ENCODE assay signal across 17 cellular contexts in the genomic region with DNA sequence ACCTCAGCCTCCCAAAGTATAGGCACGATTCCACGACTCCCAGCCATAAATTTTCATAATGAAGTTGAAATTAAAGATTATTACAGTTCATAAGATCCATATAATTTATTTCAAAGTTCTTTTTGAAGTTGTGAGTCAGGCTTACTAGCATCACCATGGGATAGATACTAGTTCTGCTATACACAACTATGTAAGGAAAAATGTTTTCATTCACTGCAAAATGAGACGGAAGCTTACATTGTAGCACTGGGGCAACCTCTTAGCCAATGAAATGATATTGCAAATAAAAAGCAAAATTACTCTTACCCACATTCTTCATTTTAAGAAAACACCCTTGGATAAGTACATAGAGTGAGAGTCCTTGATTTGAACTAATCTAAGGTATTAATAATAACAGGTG. TPM values are rescaled to one million over a fixed set of nuclear protein-coding genes. Genes with fewer than 3 reads are reported as not detected.
DNase-seq lines count a peak whose midpoint lies in the region; TF ChIP-seq lines count a peak whose summit lies in the region.
"Had no signal": no experiment of that assay in that cellular context is flagged by ENCODE, and none has a peak within 500 bp of the region (broad histone marks: within the 10 kb centered on the region; RNA-seq: fewer than 3 reads in every experiment).

No MANE protein-coding gene starts in this region.

- DNase-seq in PC-9 (no peak), fibroblast of pulmonary artery (ENCODE audit: low read depth) (peak; percentile 21), SW480 (ENCODE audit: low spot score) (no peak), middle frontal gyrus (ENCODE audit: extremely low spot score, low spot score) (no peak)
- no peak for DNase-seq in activated CD4-positive, alpha-beta memory T cell treated with anti-CD3 and anti-CD28 coated beads for 36 hours
- DNase-seq: ACHN, DMS79 treated with DMSO at 0.1 percent for 48 hours, MG63, NCI-H1048, NCI-H1436 treated with DMSO at 0.1 percent for 48 hours, NCI-H2029, NCI-H2171 treated with DMSO at 0.1 percent for 48 hours, NCI-H446, RPMI8226 had no signal

- no peak overlapping the region for H3K4me3 ChIP-seq in BLaER1 treated with 17β-estradiol and CSF1 and Interleukin-3, amounts not matched to agents 10 nM and 100 nM
- H3K4me3 ChIP-seq in PC-9 (no peak overlapping the region), fibroblast of pulmonary artery (replicated peaks; ENCODE audit: low read depth, low read length) (no peak overlapping the region), skeletal muscle satellite cell (ENCODE audit: low read length) (no peak overlapping the region)
- H3K4me3 ChIP-seq: MG63 had no signal

- H3K4me2 ChIP-seq in BLaER1 treated with 17β-estradiol and CSF1 and Interleukin-3, amounts not matched to agents 10 nM and 100 nM: peak overlapping the region in 10 of 11 experiments; percentile 18 to 79 (median 67); a peak in 17 of 22 replicates
- H3K4me2 ChIP-seq in PC-9: no peak overlapping the region; the same call in 1 of the 2 replicates
- no peak overlapping the region for H3K4me2 ChIP-seq in skeletal muscle satellite cell (ENCODE audit: low read length)

- no peak overlapping the region; a peak in 2 of 22 replicates for H3K9ac ChIP-seq in BLaER1 treated with 17β-estradiol and CSF1 and Interleukin-3, amounts not matched to agents 10 nM and 100 nM
- H3K9ac ChIP-seq in skeletal muscle satellite cell (ENCODE audit: low read depth, low read length): peak overlapping the region; percentile 38

- TF ChIP-seq CTCF in PC-9 (conservative IDR thresholded peaks at IDR 0.05) (no peak), fibroblast of pulmonary artery (IDR thresholded peaks at IDR 0.05; ENCODE audit: low read length, missing control alignments) (no peak)

- no peaks in the 10 kb centered on the region for H3K4me1 Mint-ChIP-seq in activated CD4-positive, alpha-beta memory T cell treated with anti-CD3 and anti-CD28 coated beads for 36 hours (ENCODE audit: low read depth)

- no peak overlapping the region for H2AFZ ChIP-seq in PC-9

- no peaks in the 10 kb centered on the region for H3K27me3 ChIP-seq in BLaER1 treated with 17β-estradiol and CSF1 and Interleukin-3, amounts not matched to agents 10 nM and 100 nM
- H3K27me3 ChIP-seq in PC-9 (ENCODE audit: insufficient read depth, low read depth) (no peaks in the 10 kb centered on the region), skeletal muscle satellite cell (ENCODE audit: control insufficient read depth, insufficient read depth, low read length) (no peaks in the 10 kb centered on the region)
- H3K27me3 ChIP-seq: MG63 had no signal

- BruUV-seq in PC-9 (replicated peaks; lab: Mats Ljungman, UMichigan): no TSS peak

- H3K4me3 Mint-ChIP-seq in activated CD4-positive, alpha-beta memory T cell treated with anti-CD3 and anti-CD28 coated beads for 36 hours: no peak overlapping the region

- CTCF ChIA-PET in PC-9 (lab: Charles Lee): no interaction called here
- CTCF ChIA-PET in activated CD4-positive, alpha-beta memory T cell treated with anti-CD3 and anti-CD28 coated beads for 36 hours (lab: Charles Lee): no interaction called here

- no peaks in the 10 kb centered on the region for H3K9me3 ChIP-seq in BLaER1 treated with 17β-estradiol and CSF1 and Interleukin-3, amounts not matched to agents 10 nM and 100 nM (replicated peaks in 1 of 11)
- no peaks in the 10 kb centered on the region for H3K9me3 ChIP-seq in PC-9 (ENCODE audit: insufficient read depth, low read depth)
- H3K9me3 ChIP-seq in skeletal muscle satellite cell (replicated peaks; ENCODE audit: low read length): no peaks in the 10 kb centered on the region
- H3K9me3 ChIP-seq: MG63 had no signal

- H3K36me3 ChIP-seq in BLaER1 treated with 17β-estradiol and CSF1 and Interleukin-3, amounts not matched to agents 10 nM and 100 nM: no peaks in the 10 kb centered on the region
- H3K36me3 ChIP-seq in PC-9 (ENCODE audit: low read depth) (no peaks in the 10 kb centered on the region), skeletal muscle satellite cell (ENCODE audit: insufficient read depth, low read length) (no peaks in the 10 kb centered on the region)
- H3K36me3 ChIP-seq: MG63 had no signal

- peaks cover 13 to 57% (median 36%) of the 10 kb centered on the region in 10 experiments for H3K4me1 ChIP-seq in BLaER1 treated with 17β-estradiol and CSF1 and Interleukin-3, amounts not matched to agents 10 nM and 100 nM
- H3K4me1 ChIP-seq in PC-9 (replicated peaks; ENCODE audit: insufficient read depth) (peaks cover 63% of the 10 kb centered on the region), skeletal muscle satellite cell (ENCODE audit: control insufficient read depth, insufficient read depth, low read length) (peaks cover 48% of the 10 kb centered on the region)

- POLR2A ChIA-PET in PC-9 (lab: Charles Lee; ENCODE audit: unreplicated experiment): no interaction called here
- POLR2A ChIA-PET in activated CD4-positive, alpha-beta memory T cell treated with anti-CD3 and anti-CD28 coated beads for 36 hours (lab: Charles Lee): no interaction called here

- peaks cover 8% of the 10 kb centered on the region for H3K27me3 Mint-ChIP-seq in activated CD4-positive, alpha-beta memory T cell treated with anti-CD3 and anti-CD28 coated beads for 36 hours

- H3K79me2 ChIP-seq in PC-9 (ENCODE audit: low read depth): no peaks in the 10 kb centered on the region

- H3F3A ChIP-seq in PC-9 (ENCODE audit: insufficient read depth, low read depth): peaks cover 38% of the 10 kb centered on the region

- no peak overlapping the region for H3K27ac Mint-ChIP-seq in activated CD4-positive, alpha-beta memory T cell treated with anti-CD3 and anti-CD28 coated beads for 36 hours

- no peaks in the 10 kb centered on the region for H3K9me2 ChIP-seq in PC-9 (ENCODE audit: insufficient read depth)

- intact Hi-C loops in PC-9 (cut with micrococcal nuclease; ENCODE audit: unreplicated experiment): loop anchor here (10.0 kb wide), 1 partner anchor 68 kb away; no protein-coding TSS in a partner anchor
- intact Hi-C loops in activated CD4-positive, alpha-beta memory T cell treated with anti-CD3 and anti-CD28 coated beads for 36 hours (cut with micrococcal nuclease): no loop called here

- peak overlapping the region in 8 of 11 experiments; percentile 23 to 74 (median 58); a peak in 13 of 22 replicates for H3K27ac ChIP-seq in BLaER1 treated with 17β-estradiol and CSF1 and Interleukin-3, amounts not matched to agents 10 nM and 100 nM
- peak overlapping the region; percentile 14; the same call in 1 of the 2 replicates for H3K27ac ChIP-seq in PC-9

- no peaks in the 10 kb centered on the region for H4K20me1 ChIP-seq in BLaER1 treated with 17β-estradiol and CSF1 and Interleukin-3, amounts not matched to agents 10 nM and 100 nM
- H4K20me1 ChIP-seq in PC-9 (ENCODE audit: insufficient read depth): no peaks in the 10 kb centered on the region

- no peaks in the 10 kb centered on the region for H3K36me3 Mint-ChIP-seq in activated CD4-positive, alpha-beta memory T cell treated with anti-CD3 and anti-CD28 coated beads for 36 hours

- no peaks in the 10 kb centered on the region for H3K9me3 Mint-ChIP-seq in activated CD4-positive, alpha-beta memory T cell treated with anti-CD3 and anti-CD28 coated beads for 36 hours

RNA-seq across cellular contexts. Expression of a gene that starts 18.8 kb away (rescaled TPM):
- 8.0 and 9.6 TPM in 2 replicates for total RNA-seq in PC-9 (2021)
- total RNA-seq in skeletal muscle satellite cell (2012; rRNA removed): not detected in 2 replicates
- not detected for total RNA-seq in activated CD4-positive, alpha-beta memory T cell treated with anti-CD3 and anti-CD28 coated beads for 36 hours
- total RNA-seq: H4 had no signal

Comparison
In these comparisons a context has a peak if more than half of its experiments do, and no peak if none do; other contexts are left out.
1. H3K4me2 ChIP-seq: peak in BLaER1 treated with 17β-estradiol and CSF1 and Interleukin-3, amounts not matched to agents 10 nM and 100 nM (10 of 11); none in PC-9 (single experiment) and skeletal muscle satellite cell (single experiment).